In the genomic region with DNA sequence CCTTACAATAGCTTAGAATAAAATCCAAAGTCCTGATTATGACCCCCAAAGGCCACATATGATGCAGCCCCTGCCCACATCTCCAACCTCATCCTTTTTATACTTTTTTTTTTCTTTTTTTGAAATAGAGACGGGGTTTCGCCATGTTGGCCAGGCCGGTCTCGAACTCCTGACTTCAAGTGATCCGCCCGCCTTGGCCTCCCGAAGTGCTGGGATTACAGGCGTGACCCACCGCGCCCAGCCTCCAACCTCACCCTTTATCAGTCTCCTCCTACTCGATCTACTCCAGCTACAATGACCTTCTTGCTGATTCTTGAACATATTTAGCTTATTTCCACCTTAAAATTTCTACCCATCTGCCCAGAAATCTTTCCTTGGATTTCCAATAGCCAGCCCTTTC, we compare ENCODE assay signal across 8 cellular contexts. TPM values are rescaled to one million over a fixed set of nuclear protein-coding genes. Genes with fewer than 3 reads are reported as not detected.
DNase-seq lines count a peak whose midpoint lies in the region; ATAC-seq and TF ChIP-seq lines count a peak whose summit lies in the region.

No MANE protein-coding gene starts in this region.

- ATAC-seq in HG02973 (IDR thresholded peaks at IDR 0.05; ENCODE audit: unreplicated experiment) = no peak

- peaks cover 40% of the 10 kb centered on the region for H3K36me3 Mint-ChIP-seq in brain

- no peaks in the 10 kb centered on the region for H3K9me3 ChIP-seq in mesodermal cell (ENCODE audit: control insufficient read depth, low read length)

- H3K36me3 ChIP-seq in mesodermal cell (ENCODE audit: control insufficient read depth, insufficient read depth, low read length) = peaks cover 37% of the 10 kb centered on the region

- H3K4me1 ChIP-seq in mesodermal cell (ENCODE audit: control insufficient read depth, insufficient read depth, low read length, poor library complexity, severe bottlenecking) = peaks cover 10% of the 10 kb centered on the region

- 57 to 68% methylated on average over 9 to 11 of the region's 11 CpGs for WGBS in mesodermal cell (ENCODE audit: insufficient coverage in 2 of 2), 2 experiments

- peak overlapping the region; percentile 99 to 100 (median 100) for H3K27ac Mint-ChIP-seq in brain

- peaks cover 17% of the 10 kb centered on the region for H3K27me3 Mint-ChIP-seq in brain

- H3K9me3 Mint-ChIP-seq in brain = peaks cover 0 to 6% (median 1%) of the 10 kb centered on the region in 5 experiments

- peak overlapping the region; percentile 97 for H3K4me3 ChIP-seq in mesodermal cell (ENCODE audit: extremely low read depth, insufficient read depth, low read length, poor library complexity, severe bottlenecking)

- in situ Hi-C loops in ACHN (cut with HindIII; ENCODE audit: low pct_ligation_motif_present, low pct_unique_long_range_greater_than_20kb, low sequenced_read_pairs) = no loop called here

- DNase-seq in stimulated activated CD4-positive, alpha-beta T cell treated with anti-CD3 and anti-CD28 coated beads, Interleukin-15, amount 100 ng/mL, for 24 hours = peak; percentile 17
- DNase-seq in stimulated activated CD4-positive, alpha-beta T cell treated with anti-CD3 and anti-CD28 coated beads, Interleukin-4, amount 100 ng/mL, for 4 hours = no peak
- DNase-seq in NCI-H1092 treated with DMSO at 0.1 percent for 48 hours (lab: John Stamatoyannopoulos, UW) (no peak), ACHN (no peak), GOT3 (lab: John Stamatoyannopoulos, UW) (no peak)

- no peak for TF ChIP-seq CTCF in brain (conservative IDR thresholded peaks at IDR 0.05)

- peak overlapping the region; percentile 98 for H3K27ac ChIP-seq in mesodermal cell (ENCODE audit: low read depth, low read length, severe bottlenecking)

- peaks cover 49% of the 10 kb centered on the region for H3K4me1 Mint-ChIP-seq in brain

- peak overlapping the region; percentile 91 to 100 (median 95) for H3K4me3 Mint-ChIP-seq in brain

RNA-seq across cellular contexts. Expression of a gene that starts 1.2 kb away (rescaled TPM):
- 14.7 TPM for polyA plus RNA-seq in brain (ENCODE audit: insufficient read depth, low read depth, low replicate concordance)
- 48.4 TPM for polyA plus RNA-seq in mesodermal cell (2013, experiment 1 of 2)
- 38.0 TPM for polyA plus RNA-seq in mesodermal cell (2013, experiment 2 of 2)
